Comparison of ENCODE assay signal across 1 cellular context in the genomic region with DNA sequence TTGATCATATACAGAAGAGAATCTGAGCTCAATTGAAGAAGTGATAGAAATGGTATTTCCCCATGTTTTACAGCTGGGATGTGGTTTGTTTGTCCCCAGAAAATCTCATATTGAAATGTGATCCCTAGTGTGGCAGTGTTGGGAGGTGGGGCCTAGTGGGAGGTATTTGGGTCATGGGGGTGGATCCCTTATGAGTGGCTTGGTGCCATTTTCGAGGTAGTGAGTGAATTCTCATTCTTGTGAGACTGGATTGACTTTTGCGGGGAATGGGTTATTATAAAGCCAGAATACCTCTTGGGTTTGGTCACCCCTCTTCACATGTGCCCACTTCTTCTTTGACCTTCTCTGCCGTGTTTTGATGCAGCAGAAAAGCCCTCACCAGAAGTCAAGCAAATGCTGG.
TF ChIP-seq lines count a peak whose summit lies in the region.

No MANE protein-coding gene starts in this region.

TF ChIP-seq in HepG2, 621 proteins besides CTCF, POLR2A, EP300 and RAD21 (continued from another document):
- TF ChIP-seq ZBTB40 (IDR thresholded peaks at IDR 0.05) (no peak), ZBTB40 (CRISPR knock-in tag; IDR thresholded peaks at IDR 0.05) (no peak), STAG1 (CRISPR knock-in tag; IDR thresholded peaks at IDR 0.05) (no peak), MXD3 (CRISPR knock-in tag; IDR thresholded peaks at IDR 0.05) (no peak), REPIN1 (CRISPR knock-in tag; IDR thresholded peaks at IDR 0.05; ENCODE audit: borderline replicate concordance, low read depth) (no peak), ZNF430 (CRISPR knock-in tag; IDR thresholded peaks at IDR 0.05) (no peak), RFXAP (CRISPR knock-in tag; IDR thresholded peaks at IDR 0.05; ENCODE audit: borderline replicate concordance) (no peak), ZNF572 (CRISPR knock-in tag; IDR thresholded peaks at IDR 0.05) (no peak), TEF (CRISPR knock-in tag; IDR thresholded peaks at IDR 0.05) (no peak)
- TF ChIP-seq, protein P1, sequence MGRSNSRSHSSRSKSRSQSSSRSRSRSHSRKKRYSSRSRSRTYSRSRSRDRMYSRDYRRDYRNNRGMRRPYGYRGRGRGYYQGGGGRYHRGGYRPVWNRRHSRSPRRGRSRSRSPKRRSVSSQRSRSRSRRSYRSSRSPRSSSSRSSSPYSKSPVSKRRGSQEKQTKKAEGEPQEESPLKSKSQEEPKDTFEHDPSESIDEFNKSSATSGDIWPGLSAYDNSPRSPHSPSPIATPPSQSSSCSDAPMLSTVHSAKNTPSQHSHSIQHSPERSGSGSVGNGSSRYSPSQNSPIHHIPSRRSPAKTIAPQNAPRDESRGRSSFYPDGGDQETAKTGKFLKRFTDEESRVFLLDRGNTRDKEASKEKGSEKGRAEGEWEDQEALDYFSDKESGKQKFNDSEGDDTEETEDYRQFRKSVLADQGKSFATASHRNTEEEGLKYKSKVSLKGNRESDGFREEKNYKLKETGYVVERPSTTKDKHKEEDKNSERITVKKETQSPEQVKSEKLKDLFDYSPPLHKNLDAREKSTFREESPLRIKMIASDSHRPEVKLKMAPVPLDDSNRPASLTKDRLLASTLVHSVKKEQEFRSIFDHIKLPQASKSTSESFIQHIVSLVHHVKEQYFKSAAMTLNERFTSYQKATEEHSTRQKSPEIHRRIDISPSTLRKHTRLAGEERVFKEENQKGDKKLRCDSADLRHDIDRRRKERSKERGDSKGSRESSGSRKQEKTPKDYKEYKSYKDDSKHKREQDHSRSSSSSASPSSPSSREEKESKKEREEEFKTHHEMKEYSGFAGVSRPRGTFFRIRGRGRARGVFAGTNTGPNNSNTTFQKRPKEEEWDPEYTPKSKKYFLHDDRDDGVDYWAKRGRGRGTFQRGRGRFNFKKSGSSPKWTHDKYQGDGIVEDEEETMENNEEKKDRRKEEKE (IDR thresholded peaks at IDR 0.05), result no peak
